ENCODE assay signal across 13 cellular contexts in the genomic region with DNA sequence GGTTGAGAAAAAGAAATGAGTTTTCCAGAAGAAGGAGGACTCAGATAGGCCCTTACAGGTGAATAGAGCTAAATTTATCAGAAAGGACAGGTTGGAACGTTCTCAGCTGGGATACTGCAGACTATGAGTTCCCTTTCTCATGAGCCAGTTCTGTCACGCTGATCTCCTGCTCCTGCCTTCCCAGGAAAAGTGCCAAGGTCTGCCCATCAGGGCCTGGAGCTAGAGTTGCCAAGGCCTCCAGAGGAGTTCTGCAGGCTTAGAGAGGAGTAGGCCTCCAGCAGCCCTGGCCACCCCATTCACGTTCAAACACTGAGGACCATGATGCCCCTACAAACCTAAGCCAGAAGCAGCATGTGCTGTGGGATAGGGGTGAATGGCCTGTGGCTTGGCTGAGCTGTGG.
A peak's percentile ranks its signal among the peaks of the same experiment; 100 is the strongest.
DNase-seq lines count a peak whose midpoint lies in the region; ATAC-seq lines count a peak whose summit lies in the region.
"Had no signal": no experiment of that assay in that cellular context is flagged by ENCODE, and none has a peak within 500 bp of the region (broad histone marks: within the 10 kb centered on the region; RNA-seq: fewer than 3 reads in every experiment).

No MANE protein-coding gene starts in this region.

- DNase-seq in caudate nucleus (lab: John Stamatoyannopoulos, UW) = peak in 5 of 61 donors; percentile 12 to 76 (median 18)
- peak; percentile 19 to 43 for DNase-seq in cerebellar nuclear complex (lab: John Stamatoyannopoulos, UW)
- DNase-seq in islet precursor cell = peak; percentile 41
- peak in 12 of 49 donors; percentile 8 to 67 (median 28) for DNase-seq in substantia nigra (lab: John Stamatoyannopoulos, UW)
- no peak for DNase-seq in stimulated activated CD8-positive, alpha-beta memory T cell treated with anti-CD3 and anti-CD28 coated beads, Interleukin-4, amount 100 ng/mL, for 48 hours
- no peak for DNase-seq in occipital lobe (lab: John Stamatoyannopoulos, UW)
- DNase-seq: Caco-2; CD8-positive, alpha-beta T cell; DMS53; HCEC 1CT; HFFc6 had no signal

- no peak for ATAC-seq in GM21737 (IDR thresholded peaks at IDR 0.05; ENCODE audit: unreplicated experiment)
- ATAC-seq: A549; CD8-positive, alpha-beta T cell had no signal

- H3K27ac ChIP-seq in caudate nucleus (ENCODE audit: low read depth, low read length) (peak overlapping the region; percentile 73), substantia nigra (ENCODE audit: low read depth, low read length, poor library complexity, severe bottlenecking) (peak overlapping the region; percentile 18)
- H3K27ac ChIP-seq: A549 had no signal

Comparison
In these comparisons a context has a peak if more than half of its experiments do, and no peak if none do; other contexts are left out.
1. DNase-seq: peak in cerebellar nuclear complex (2 of 2) and islet precursor cell (single experiment); none in stimulated activated CD8-positive, alpha-beta memory T cell treated with anti-CD3 and anti-CD28 coated beads, Interleukin-4, amount 100 ng/mL, for 48 hours (single experiment) and occipital lobe (single experiment).